8 cellular contexts compared by ENCODE assay signal in the genomic region with DNA sequence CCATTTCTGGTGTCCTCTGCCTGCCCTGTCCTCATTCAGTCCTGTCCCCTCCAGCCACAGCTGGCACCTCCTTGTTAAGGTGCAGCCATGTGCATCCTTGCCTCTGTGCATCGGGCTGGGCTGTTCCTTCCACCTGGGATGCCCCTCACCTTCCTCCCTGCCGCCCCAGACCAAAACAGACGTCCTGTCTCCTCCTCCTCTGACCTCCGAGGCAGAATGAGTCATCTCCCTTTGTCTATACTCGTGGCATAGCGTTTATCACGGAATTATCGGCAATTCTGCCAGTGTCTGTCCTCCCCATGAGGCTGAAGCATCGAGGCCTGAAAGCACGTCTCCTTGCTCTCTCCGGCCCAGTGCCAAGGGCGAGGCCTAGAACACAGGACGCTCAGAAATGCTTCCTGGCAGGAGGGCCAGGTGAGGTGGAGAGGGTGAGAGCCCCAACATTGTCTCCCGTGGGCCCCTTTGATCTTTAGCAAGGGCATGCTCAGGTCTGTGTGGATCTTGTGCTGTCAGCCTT. TPM values are rescaled to one million over a fixed set of nuclear protein-coding genes. Genes with fewer than 3 reads are reported as not detected.
A peak's percentile ranks its signal among the peaks of the same experiment; 100 is the strongest.
DNase-seq lines count a peak whose midpoint lies in the region; ATAC-seq and TF ChIP-seq lines count a peak whose summit lies in the region.

No MANE protein-coding gene starts in this region.

- H3K4me3 ChIP-seq in heart left ventricle (peak overlapping the region in 1 of 12 donors; percentile 12), WI38 (ENCODE audit: low read depth, low read length) (peak overlapping the region; percentile 60), iPS-15b (ENCODE audit: low read depth, low read length) (peak overlapping the region; percentile 6), stomach smooth muscle (ENCODE audit: low read length in 2 of 2) (peak overlapping the region; percentile 15 to 52), aorta (ENCODE audit: low read length in 2 of 2) (no peak overlapping the region)

- no peak for TF ChIP-seq POLR2A in heart left ventricle (IDR thresholded peaks at IDR 0.05)

- H3K9ac ChIP-seq in iPS-15b (ENCODE audit: low read depth, low read length) (no peak overlapping the region), stomach smooth muscle (ENCODE audit: low read length in 2 of 2) (peak overlapping the region; percentile 21 to 39)

- no peaks in the 10 kb centered on the region for H3K36me3 ChIP-seq in heart left ventricle
- H3K36me3 ChIP-seq in iPS-15b (ENCODE audit: control insufficient read depth, insufficient read depth, low read length): no peaks in the 10 kb centered on the region
- no peaks in the 10 kb centered on the region for H3K36me3 ChIP-seq in stomach smooth muscle (ENCODE audit: control insufficient read depth in 2 of 2, insufficient read depth in 2 of 2, low read length in 2 of 2)
- H3K36me3 ChIP-seq in aorta (ENCODE audit: control insufficient read depth in 1 of 2, insufficient read depth in 2 of 2, low read length in 1 of 2): no peaks in the 10 kb centered on the region

- H3K4me1 ChIP-seq in heart left ventricle: peaks cover 15 to 63% (median 42%) of the 10 kb centered on the region in 12 donors
- H3K4me1 ChIP-seq in iPS-15b (ENCODE audit: control insufficient read depth, insufficient read depth, low read length): peaks cover 7% of the 10 kb centered on the region
- H3K4me1 ChIP-seq in stomach smooth muscle (ENCODE audit: control insufficient read depth, insufficient read depth, low read length): peaks cover 40% of the 10 kb centered on the region
- no peaks in the 10 kb centered on the region for H3K4me1 ChIP-seq in aorta (ENCODE audit: control insufficient read depth in 1 of 2, insufficient read depth in 2 of 2, low read length in 2 of 2)

- H3K27ac ChIP-seq in heart left ventricle (peak overlapping the region in 11 of 12 donors; percentile 49 to 95 (median 62)), stomach smooth muscle (ENCODE audit: low read length) (peak overlapping the region; percentile 77), aorta (ENCODE audit: low read depth in 1 of 2, low read length in 2 of 2) (no peak overlapping the region)

- 16 to 27% (median 22%) methylated on average over 7 to 14 of the region's 14 CpGs for WGBS in heart left ventricle, 4 donors
- 51 to 53% methylated on average over 14 of the region's 14 CpGs for WGBS in aorta, 2 donors

- intact Hi-C loops in heart left ventricle (cut with DNase I): loop anchor here in 5 of 10 donors (5.0 to 10.0 kb wide), 6 partner anchors 36 to 349 kb away; a partner anchor contains a TSS
- intact Hi-C loops in Right ventricle myocardium inferior (cut with DNase I): no loop called here
- intact Hi-C loops in aorta (cut with DNase I): loop anchor here in 1 of 2 donors (10.0 kb wide), 1 partner anchor 239 kb away; no protein-coding TSS in a partner anchor

- H3K9me3 ChIP-seq in heart left ventricle (no peaks in the 10 kb centered on the region), iPS-15b (ENCODE audit: control insufficient read depth, insufficient read depth, low read length) (no peaks in the 10 kb centered on the region), stomach smooth muscle (ENCODE audit: control insufficient read depth in 2 of 2, low read length in 2 of 2) (no peaks in the 10 kb centered on the region), aorta (ENCODE audit: control insufficient read depth, low read length) (no peaks in the 10 kb centered on the region)

- H3K27me3 ChIP-seq in heart left ventricle (no peaks in the 10 kb centered on the region), iPS-15b (ENCODE audit: control insufficient read depth, insufficient read depth, low read length) (peaks cover 81% of the 10 kb centered on the region), stomach smooth muscle (ENCODE audit: control insufficient read depth in 1 of 2, insufficient read depth in 2 of 2, low read length in 2 of 2) (no peaks in the 10 kb centered on the region), aorta (ENCODE audit: control insufficient read depth in 1 of 2, insufficient read depth in 2 of 2, low read length in 1 of 2) (no peaks in the 10 kb centered on the region)

- TF ChIP-seq CTCF in heart left ventricle (IDR thresholded peaks at IDR 0.05): no peak
- no peak for TF ChIP-seq CTCF in WI38 (IDR thresholded peaks at IDR 0.05; ENCODE audit: low read depth, low read length)

- ATAC-seq in heart left ventricle (no peak), Right ventricle myocardium inferior (no peak), aorta (ENCODE audit: low FRiP score) (no peak)

- DNase-seq in heart left ventricle (peak in 1 of 5 donors; percentile 45), Right ventricle myocardium inferior (ENCODE audit: missing footprints) (no peak), activated gamma-delta T cell (lab: John Stamatoyannopoulos, UW) (no peak), aorta (no peak), iPS-NIHi7 (ENCODE audit: extremely low spot score) (no peak)

RNA-seq across cellular contexts. Expression of a gene that starts 4.6 kb away (rescaled TPM):
- 10 to 100 TPM; 15.1 to 37.2 (median 20.8) TPM for total RNA-seq in heart left ventricle
- 10 to 100 TPM; 17.2 to 23.0 TPM for polyA plus RNA-seq in heart left ventricle
- 31.9 TPM for total RNA-seq in Right ventricle myocardium inferior
- 10 to 100 TPM; 23.9 to 35.8 TPM for total RNA-seq in aorta
- polyA plus RNA-seq in aorta: 1 to 10 TPM; 2.0 to 7.0 TPM

Comparison
In these comparisons a context has a peak if more than half of its experiments do, and no peak if none do; other contexts are left out.
1. H3K27ac ChIP-seq: peak in heart left ventricle (11 of 12) and stomach smooth muscle (single experiment); none in aorta (0 of 2).
2. H3K4me3 ChIP-seq: peak in WI38 (single experiment), iPS-15b (single experiment) and stomach smooth muscle (2 of 2); none in aorta (0 of 2).